ENCODE assay signal across 10 cellular contexts in genomic region chr10:114638874-114639625, GRCh38. TPM values are rescaled to one million over a fixed set of nuclear protein-coding genes. Genes with fewer than 3 reads are reported as not detected.
DNase-seq lines count a peak whose midpoint lies in the region; ATAC-seq, FAIRE-seq and TF ChIP-seq lines count a peak whose summit lies in the region.
"Had no signal": no experiment of that assay in that cellular context is flagged by ENCODE, and none has a peak within 500 bp of the region (broad histone marks: within the 10 kb centered on the region; RNA-seq: fewer than 3 reads in every experiment).

No MANE protein-coding gene starts in this region.

- WGBS in GM12878 (ENCODE audit: insufficient coverage, insufficient replicate concordance, low lambda C conversion rate, missing lambda C conversion rate): 12% methylated on average over 7 of the region's 7 CpGs

- H3K27me3 ChIP-seq in GM12878 (replicated peaks in 1 of 2; ENCODE audit: control insufficient read depth in 2 of 2, insufficient read depth in 2 of 2, low read length in 1 of 2) (no peaks in the 10 kb centered on the region), osteoblast (ENCODE audit: insufficient read depth, low read length) (peaks cover 19% of the 10 kb centered on the region)

- TF ChIP-seq CTCF in GM12878 (IDR thresholded peaks at IDR 0.05 in 2 of 3, conservative IDR thresholded peaks at IDR 0.05 in 1 of 3; ENCODE audit: control insufficient read depth in 2 of 3, extremely low read depth in 1 of 3, insufficient read depth in 1 of 3, low read depth in 3 of 3, low read length in 3 of 3) (no peak), osteoblast (IDR thresholded peaks at IDR 0.05; ENCODE audit: extremely low read depth, low read depth, low read length) (no peak)

- in situ Hi-C loops in GM12878 (cut with MboI): no loop called here

- SMC1A ChIA-PET in GM12878 (lab: Charles Lee; ENCODE audit: uncharacterized antibody, unreplicated experiment): no interaction called here

- no peak for TF ChIP-seq RAD21 in GM12878 (IDR thresholded peaks at IDR 0.05; ENCODE audit: insufficient read depth, low read depth, low read length)

- H3K27ac ChIP-seq in GM12878 (ENCODE audit: control insufficient read depth, insufficient read depth) (no peak overlapping the region), osteoblast (ENCODE audit: low read depth, low read length) (peak overlapping the region; percentile 66)

- DNase-seq in GM12878 (ENCODE audit: low read depth, low spot score): peak; percentile 27
- DNase-seq in osteoblast (ENCODE audit: insufficient read length, low spot score, missing footprints): no peak
- no peak for DNase-seq in stimulated activated CD4-positive, alpha-beta T cell treated with anti-CD3 and anti-CD28 coated beads, Interleukin-2, amount 100 ng/mL, for 24 hours
- DNase-seq in left colon: no peak
- DNase-seq: activated T-cell treated with anti-CD3 and anti-CD28 coated beads, Interleukin-2, amount 50 U/mL, for 72 hours; kidney had no signal

- H3K9me3 ChIP-seq in GM12878 (replicated peaks; ENCODE audit: control insufficient read depth, insufficient read depth, low read length) (no peaks in the 10 kb centered on the region), osteoblast (ENCODE audit: low read depth, low read length) (no peaks in the 10 kb centered on the region)

- RAD21 ChIA-PET in GM12878 (lab: Charles Lee; ENCODE audit: unreplicated experiment): no interaction called here

- H3K4me1 ChIP-seq in GM12878 (ENCODE audit: control insufficient read depth, insufficient read depth, low read length) (no peaks in the 10 kb centered on the region), osteoblast (ENCODE audit: insufficient read depth, low read length) (peaks cover 30% of the 10 kb centered on the region)

- peak; percentile 38 for FAIRE-seq in GM12878 (lab: Jason Lieb, UNC)
- FAIRE-seq: kidney had no signal

- H3K4me2 ChIP-seq in GM12878 (ENCODE audit: control insufficient read depth, insufficient read depth): no peak overlapping the region
- H3K4me2 ChIP-seq in osteoblast (ENCODE audit: insufficient read depth, low read length): peak overlapping the region; percentile 51

- no peak for TF ChIP-seq POLR2A in GM12878 (IDR thresholded peaks at IDR 0.05; ENCODE audit: low read depth, low read length)

- H2AFZ ChIP-seq in GM12878 (ENCODE audit: control insufficient read depth, low read depth, low read length): no peak overlapping the region
- H2AFZ ChIP-seq in osteoblast (ENCODE audit: low read length): no peak overlapping the region

- H3K36me3 ChIP-seq in GM12878 (ENCODE audit: control insufficient read depth in 2 of 2, insufficient read depth in 2 of 2, low read length in 1 of 2) (no peaks in the 10 kb centered on the region), osteoblast (ENCODE audit: insufficient read depth, low read length) (no peaks in the 10 kb centered on the region)

- H3K79me2 ChIP-seq in GM12878 (ENCODE audit: control insufficient read depth, insufficient read depth, low read length) (no peaks in the 10 kb centered on the region), osteoblast (ENCODE audit: insufficient read depth, low read length) (no peaks in the 10 kb centered on the region)

- CTCF ChIA-PET in GM12878 (lab: Yijun Ruan, JAX): no interaction called here

- H3K9ac ChIP-seq in GM12878 (ENCODE audit: control insufficient read depth, insufficient read depth, low read length): no peak overlapping the region

- H3K4me3 ChIP-seq in GM12878 (no peak overlapping the region), osteoblast (ENCODE audit: insufficient read depth, low read length) (peak overlapping the region; percentile 1)

- peak; percentile 39 for ATAC-seq in GM18519 (IDR thresholded peaks at IDR 0.05; ENCODE audit: low FRiP score, unreplicated experiment)
- peak; percentile 60 for ATAC-seq in HG03520 (IDR thresholded peaks at IDR 0.05; ENCODE audit: unreplicated experiment)
- peak; percentile 93 for ATAC-seq in GM12878
- no peak for ATAC-seq in GM21825 (IDR thresholded peaks at IDR 0.05; ENCODE audit: unreplicated experiment)
- no peak for ATAC-seq in left colon
- ATAC-seq in GM21717 (IDR thresholded peaks at IDR 0.05; ENCODE audit: unreplicated experiment): no peak

- intact Hi-C loops in GM12878 (cut with micrococcal nuclease; ENCODE audit: unreplicated experiment): no loop called here
- intact Hi-C loops in left colon (cut with DNase I, micrococcal nuclease): no loop called here

- POLR2A ChIA-PET in GM12878 (lab: Charles Lee): no interaction called here

- BruUV-seq in GM12878 (replicated peaks; lab: Mats Ljungman, UMichigan): no TSS peak

- no peak for TF ChIP-seq EP300 in GM12878 (IDR thresholded peaks at IDR 0.05; ENCODE audit: borderline replicate concordance in 1 of 2, control insufficient read depth in 1 of 2, low read depth in 2 of 2, low read length in 2 of 2)

- H4K20me1 ChIP-seq in GM12878 (ENCODE audit: control insufficient read depth, insufficient read depth): no peaks in the 10 kb centered on the region
- no peaks in the 10 kb centered on the region for H4K20me1 ChIP-seq in osteoblast (ENCODE audit: insufficient read depth, low read length)

TF ChIP-seq in GM12878, 131 proteins besides CTCF, POLR2A, EP300 and RAD21 (continues in another document):
- TF ChIP-seq FOXM1 (IDR thresholded peaks at IDR 0.05; ENCODE audit: low read depth, low read length) (no peak), PAX5 (IDR thresholded peaks at IDR 0.05; ENCODE audit: borderline replicate concordance, low read depth, low read length) (no peak), EGR1 (IDR thresholded peaks at IDR 0.05; ENCODE audit: borderline replicate concordance in 1 of 2, low read depth in 2 of 2, low read length in 2 of 2) (no peak), ZNF622 (IDR thresholded peaks at IDR 0.05) (no peak), NR2C2 (IDR thresholded peaks at IDR 0.05; ENCODE audit: borderline replicate concordance, control insufficient read depth, insufficient read length, low read depth) (no peak), ETV6 (conservative IDR thresholded peaks at IDR 0.05 in 1 of 2, IDR thresholded peaks at IDR 0.05 in 1 of 2; ENCODE audit: borderline replicate concordance in 1 of 2, low read depth in 1 of 2) (no peak), HDAC2 (IDR thresholded peaks at IDR 0.05) (no peak), EED (IDR thresholded peaks at IDR 0.05; ENCODE audit: low read depth) (no peak), ZSCAN29 (IDR thresholded peaks at IDR 0.05) (no peak), JUND (IDR thresholded peaks at IDR 0.05; ENCODE audit: low read depth, low read length) (no peak), NR2F1 (conservative IDR thresholded peaks at IDR 0.05) (peak; percentile 90), NFYA (IDR thresholded peaks at IDR 0.05; ENCODE audit: borderline replicate concordance, low read depth, low read length) (no peak), CEBPB (IDR thresholded peaks at IDR 0.05; ENCODE audit: borderline replicate concordance in 1 of 2, low read depth in 2 of 2, low read length in 2 of 2) (no peak), GABPA (IDR thresholded peaks at IDR 0.05; ENCODE audit: low read depth) (no peak), MEF2B (IDR thresholded peaks at IDR 0.05; ENCODE audit: partially characterized antibody, poor library complexity, severe bottlenecking) (peak; percentile 71), PML (IDR thresholded peaks at IDR 0.05; ENCODE audit: low read length) (no peak), BMI1 (IDR thresholded peaks at IDR 0.05; ENCODE audit: borderline replicate concordance) (peak; percentile 56; the same call in 1 of the 2 replicates), MLLT1 (IDR thresholded peaks at IDR 0.05) (0 out of 2 replicates have a peak, but pooled peaks have one; percentile 31), POU2F2 (IDR thresholded peaks at IDR 0.05; ENCODE audit: borderline replicate concordance, low read depth, low read length) (peak; percentile 43; the same call in 1 of the 3 replicates), SPI1 (IDR thresholded peaks at IDR 0.05; ENCODE audit: borderline replicate concordance, insufficient read depth, low read depth, low read length) (peak; percentile 73; the same call in 1 of the 2 replicates), BRCA1 (IDR thresholded peaks at IDR 0.05; ENCODE audit: low read depth, low read length) (no peak), RUNX3 (IDR thresholded peaks at IDR 0.05; ENCODE audit: low read length) (no peak), BCL11A (IDR thresholded peaks at IDR 0.05; ENCODE audit: low read depth, low read length) (peak; percentile 69; the same call in 1 of the 2 replicates)

RNA-seq across cellular contexts. Expression of gene ABLIM1, which starts 19.0 kb away (rescaled TPM):
- total RNA-seq in GM12878 (2013; cell fraction: nucleolus; rRNA removed): 40.9 and 58.6 TPM in 2 replicates
- total RNA-seq in GM12878 (2014; rRNA removed) (20.7 and 22.0 TPM in 2 replicates), GM12878 (2014; rRNA removed; fragmentation: Illumina TruSeq; extraction: Trizol) (29.2 and 30.5 TPM in 2 replicates), GM12878 (2021) (40.7 and 45.3 TPM in 2 replicates), osteoblast (5.0 and 11.2 TPM in 2 replicates), left colon (100 to 1,000 TPM; 107 to 118 TPM)
- 34.6 TPM for polyA plus RNA-seq in GM12878 (2011; ENCODE audit: low read depth)
- polyA plus RNA-seq in GM12878 (2011; rRNA removed) (23.6 and 33.6 TPM in 2 replicates), GM12878 (2014; fragmentation: Illumina TruSeq; extraction: Trizol) (50.5 and 63.4 TPM in 2 replicates), GM12878 (2014; fragmentation: Nextera tagmentation; extraction: Ambion mirVana) (10 to 100 TPM; 14.2 to 25.7 TPM), GM12878 (2014; rRNA removed) (24.0 and 29.3 TPM in 2 replicates), GM12878 (2016; fragmentation: Nextera tagmentation; extraction: Ambion mirVana) (10 to 100 TPM; 23.7 to 27.0 TPM)
- polyA plus RNA-seq in GM12878 (2011; cell fraction: cytosol; rRNA removed): 31.4 and 38.9 TPM in 2 replicates
- 26.2 and 30.8 TPM in 2 replicates for polyA plus RNA-seq in GM12878 (2011; cell fraction: nucleus; rRNA removed)
- 26.9 and 34.9 TPM in 2 replicates for polyA plus RNA-seq in GM12878 (2012)
- polyA minus RNA-seq in GM12878 (2011; rRNA and poly(A)+ RNA removed): 54.9 and 60.1 TPM in 2 replicates
- polyA minus RNA-seq in GM12878 (2011; cell fraction: cytosol; rRNA and poly(A)+ RNA removed): 17.0 and 19.2 TPM in 2 replicates
- 20.4 and 29.8 TPM in 2 replicates for polyA minus RNA-seq in GM12878 (2011; cell fraction: nucleus; rRNA and poly(A)+ RNA removed)

Comparison
In these comparisons a context has a peak if more than half of its experiments do, and no peak if none do; other contexts are left out.
1. ATAC-seq: peak in GM18519 (single experiment), HG03520 (single experiment) and GM12878 (single experiment); none in GM21825 (single experiment), left colon (single experiment) and GM21717 (single experiment).